In the genomic region with DNA sequence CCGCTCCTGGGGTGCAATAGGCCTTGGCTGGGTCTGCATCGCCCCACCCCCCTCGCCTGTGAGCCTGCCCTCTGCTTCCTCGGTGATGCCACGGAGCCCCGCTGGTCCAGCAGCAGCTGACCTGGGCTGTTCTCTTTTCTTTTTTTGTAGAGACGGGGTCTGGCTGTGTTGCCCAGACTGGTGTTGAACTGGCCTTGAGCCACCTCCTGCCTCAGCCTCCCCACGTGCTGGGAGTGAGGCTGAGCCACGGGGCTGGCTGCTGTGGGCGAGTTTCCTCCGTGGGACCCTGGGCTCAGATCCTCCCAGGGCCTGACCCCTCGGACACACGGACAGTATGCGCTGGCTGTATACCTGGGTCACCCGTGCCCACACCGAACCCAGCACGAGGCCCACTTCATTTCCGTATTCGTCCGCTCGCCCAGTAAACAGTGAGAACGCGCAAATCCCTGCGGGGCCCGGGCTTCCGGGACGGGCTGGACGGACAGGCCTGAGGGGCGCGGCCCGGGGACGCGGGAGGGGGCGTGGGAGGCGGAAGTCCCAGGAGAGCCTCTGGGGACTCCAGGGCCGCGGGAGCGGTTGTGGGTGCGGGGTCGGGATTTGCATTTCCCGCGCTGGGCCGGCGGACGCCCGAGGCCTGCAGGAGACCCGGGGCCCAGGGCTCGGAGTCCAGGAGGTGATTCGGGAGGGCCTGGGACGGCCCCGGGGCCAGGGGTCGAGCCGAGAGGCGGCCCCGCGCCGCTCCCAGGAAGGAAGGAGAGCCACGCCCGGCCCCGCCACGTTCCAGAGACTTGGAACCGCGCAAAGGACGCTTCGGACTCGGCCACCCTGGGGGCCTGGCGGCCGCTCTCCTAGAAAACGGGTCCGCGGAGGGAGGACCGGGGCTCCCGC, we compare ENCODE assay signal across 8 cellular contexts. TPM values are rescaled to one million over a fixed set of nuclear protein-coding genes. Genes with fewer than 3 reads are reported as not detected.
DNase-seq lines count a peak whose midpoint lies in the region; ATAC-seq, FAIRE-seq and TF ChIP-seq lines count a peak whose summit lies in the region.

No MANE protein-coding gene starts in this region.

- H3K36me3 ChIP-seq in mesenchymal stem cell (ENCODE audit: control insufficient read depth in 1 of 2, insufficient read depth in 2 of 2, low read depth in 1 of 2, low read length in 2 of 2) (no peaks in the 10 kb centered on the region), neural progenitor cell (no peaks in the 10 kb centered on the region)

- H3K4me2 ChIP-seq in mesenchymal stem cell (ENCODE audit: low read length, poor library complexity, severe bottlenecking) = no peak overlapping the region
- no peak overlapping the region for H3K4me2 ChIP-seq in neural progenitor cell

- peak; percentile 63 for ATAC-seq in GM21723 (IDR thresholded peaks at IDR 0.05; ENCODE audit: unreplicated experiment)
- ATAC-seq in HG03520 (IDR thresholded peaks at IDR 0.05; ENCODE audit: unreplicated experiment) = no peak

- no peak overlapping the region for H4K91ac ChIP-seq in mesenchymal stem cell (ENCODE audit: low read length)

- H3K4me1 ChIP-seq in mesenchymal stem cell (ENCODE audit: control insufficient read depth, insufficient read depth, low read depth, low read length) (peaks cover 16% of the 10 kb centered on the region), neural progenitor cell (no peaks in the 10 kb centered on the region)

- H3K9ac ChIP-seq in mesenchymal stem cell (ENCODE audit: low read length) (peak overlapping the region; percentile 87), neural progenitor cell (no peak overlapping the region)

- WGBS in mesenchymal stem cell = 90% methylated on average over 72 of the region's 73 CpGs

- H3K4ac ChIP-seq in mesenchymal stem cell (ENCODE audit: low read depth in 1 of 2, low read length in 2 of 2) = no peak overlapping the region

- no peak overlapping the region for H2AK5ac ChIP-seq in mesenchymal stem cell (ENCODE audit: low read length, severe bottlenecking)

- H3K27ac ChIP-seq in mesenchymal stem cell (ENCODE audit: low read length, poor library complexity, severe bottlenecking) = no peak overlapping the region
- H3K27ac ChIP-seq in neural progenitor cell = no peak overlapping the region

- no peak overlapping the region for H2BK15ac ChIP-seq in mesenchymal stem cell (ENCODE audit: low read depth, poor library complexity, severe bottlenecking)

- FAIRE-seq in urothelium cell line (lab: Jason Lieb, UNC) = no peak

- H3K27me3 ChIP-seq in mesenchymal stem cell (ENCODE audit: control insufficient read depth in 1 of 2, insufficient read depth in 1 of 2, low read length in 2 of 2) (no peaks in the 10 kb centered on the region), neural progenitor cell (no peaks in the 10 kb centered on the region)

- H3K9me3 ChIP-seq in mesenchymal stem cell (ENCODE audit: control insufficient read depth, low read length) (no peaks in the 10 kb centered on the region), neural progenitor cell (ENCODE audit: low read depth) (no peaks in the 10 kb centered on the region)

- peaks cover 3% of the 10 kb centered on the region for H3K27me3 Mint-ChIP-seq in neural progenitor cell (ENCODE audit: insufficient read depth, low read depth)

- no peaks in the 10 kb centered on the region for H3F3A ChIP-seq in neural progenitor cell (ENCODE audit: low read depth)

- no peak overlapping the region for H2BK5ac ChIP-seq in mesenchymal stem cell (ENCODE audit: low read depth, low read length, poor library complexity, severe bottlenecking)

- no peak overlapping the region for H2AFZ ChIP-seq in mesenchymal stem cell (ENCODE audit: low read depth, low read length)
- no peak overlapping the region for H2AFZ ChIP-seq in neural progenitor cell (replicated peaks)

- H4K8ac ChIP-seq in mesenchymal stem cell (ENCODE audit: low read length) = no peak overlapping the region

- H3K14ac ChIP-seq in mesenchymal stem cell (ENCODE audit: low read length in 2 of 2) = no peak overlapping the region

- no peaks in the 10 kb centered on the region for H3K9me3 Mint-ChIP-seq in neural progenitor cell

- H3K18ac ChIP-seq in mesenchymal stem cell (ENCODE audit: low read depth in 1 of 2, low read length in 2 of 2) = no peak overlapping the region

- H3K36me3 Mint-ChIP-seq in neural progenitor cell = no peaks in the 10 kb centered on the region

- peak overlapping the region; percentile 39 for H3K4me3 ChIP-seq in AG10803 (ENCODE audit: low read length)
- peak overlapping the region; percentile 29 to 44 for H3K4me3 ChIP-seq in cardiac fibroblast (replicated peaks in 1 of 2; ENCODE audit: low read depth in 2 of 2, low read length in 2 of 2)
- H3K4me3 ChIP-seq in mesenchymal stem cell (ENCODE audit: insufficient read depth in 1 of 2, low read depth in 1 of 2, low read length in 2 of 2) = peak overlapping the region in 1 of 2 experiments; percentile 68
- no peak overlapping the region for H3K4me3 ChIP-seq in neural progenitor cell

- H2BK12ac ChIP-seq in mesenchymal stem cell (ENCODE audit: low read length in 2 of 2) = no peak overlapping the region

- TF ChIP-seq CTCF in AG10803 (conservative IDR thresholded peaks at IDR 0.05; ENCODE audit: low read length) = no peak
- TF ChIP-seq CTCF in cardiac fibroblast (IDR thresholded peaks at IDR 0.05; ENCODE audit: low read depth, low read length) = no peak
- TF ChIP-seq CTCF in neural progenitor cell (IDR thresholded peaks at IDR 0.05) = no peak

- no peak overlapping the region for H2BK120ac ChIP-seq in mesenchymal stem cell (ENCODE audit: low read depth, low read length)

- H3K4me1 Mint-ChIP-seq in neural progenitor cell = no peaks in the 10 kb centered on the region

- DNase-seq in AG10803 (ENCODE audit: low read depth) (peak; percentile 20), cardiac fibroblast (ENCODE audit: low read depth in 2 of 2) (peak; percentile 39 to 68), mesenchymal stem cell (no peak), neural progenitor cell (ENCODE audit: low spot score) (no peak), urothelium cell line (ENCODE audit: low spot score) (no peak), SKM-1 (lab: John Stamatoyannopoulos, UW; ENCODE audit: unreplicated experiment) (no peak)

- H3K79me1 ChIP-seq in mesenchymal stem cell (replicated peaks; ENCODE audit: low read length, poor library complexity, severe bottlenecking) = no peaks in the 10 kb centered on the region

- no peak overlapping the region for H3K4me3 Mint-ChIP-seq in neural progenitor cell

- no peak overlapping the region for H3K23ac ChIP-seq in mesenchymal stem cell (ENCODE audit: low read length in 2 of 2)

- no peaks in the 10 kb centered on the region for H4K20me1 ChIP-seq in neural progenitor cell (ENCODE audit: low read depth)

- no peak overlapping the region for H3K27ac Mint-ChIP-seq in neural progenitor cell

- H3K79me2 ChIP-seq in neural progenitor cell (ENCODE audit: low read depth) = no peaks in the 10 kb centered on the region

RNA-seq across cellular contexts. Expression of gene DNAJB6, which starts 57.8 kb away (rescaled TPM):
- 177 TPM for polyA plus RNA-seq in mesenchymal stem cell (2013, experiment 1 of 2)
- polyA plus RNA-seq in mesenchymal stem cell (2013, experiment 2 of 2) = 148 TPM
- total RNA-seq in neural progenitor cell (ENCODE audit: low replicate concordance) = 131 and 172 TPM in 2 replicates

Comparison
In these comparisons a context has a peak if more than half of its experiments do, and no peak if none do; other contexts are left out.
1. DNase-seq: peak in AG10803 (single experiment) and cardiac fibroblast (2 of 2); none in mesenchymal stem cell (single experiment), neural progenitor cell (single experiment), urothelium cell line (single experiment) and SKM-1 (single experiment).